Comparison of ENCODE assay signal across 1 cellular context in genomic region chr22:20080445-20080775, GRCh38.
TF ChIP-seq lines count a peak whose summit lies in the region.

No MANE protein-coding gene starts in this region.

TF ChIP-seq in HepG2, 621 proteins besides CTCF, POLR2A, EP300 and RAD21 (continued from another document):
- TF ChIP-seq ZNF142 (CRISPR knock-in tag; IDR thresholded peaks at IDR 0.05), result 0 out of 2 replicates have a peak, but pooled peaks have one; percentile 5
- TF ChIP-seq FUBP1 (CRISPR knock-in tag; IDR thresholded peaks at IDR 0.05; ENCODE audit: borderline replicate concordance), result no peak
